13 cellular contexts compared by ENCODE assay signal in genomic region chr3:29936054-29936453, GRCh38.
DNase-seq lines count a peak whose midpoint lies in the region; ATAC-seq, FAIRE-seq and TF ChIP-seq lines count a peak whose summit lies in the region.
"Had no signal": no experiment of that assay in that cellular context is flagged by ENCODE, and none has a peak within 500 bp of the region (broad histone marks: within the 10 kb centered on the region; RNA-seq: fewer than 3 reads in every experiment).

No MANE protein-coding gene starts in this region.

- DNase-seq in MCF 10A (ENCODE audit: unreplicated experiment) (peak; percentile 14), mammary epithelial cell (no peak), urothelium cell line (ENCODE audit: low spot score) (no peak), NCI-H2227 (lab: John Stamatoyannopoulos, UW; ENCODE audit: unreplicated experiment) (no peak), posterior vena cava (ENCODE audit: low spot score) (no peak), HuH-7 (ENCODE audit: low spot score) (no peak)
- DNase-seq: GDM1, immature natural killer cell, natural killer cell, NCI-H82 had no signal

- in situ Hi-C loops in mammary epithelial cell (cut with MboI; ENCODE audit: low sequenced_read_pairs in 2 of 2), result no loop called here

- POLR2A ChIA-PET in MCF 10A (lab: Yijun Ruan, JAX), result no interaction called here

- peaks cover 9% of the 10 kb centered on the region for H3K9me3 Mint-ChIP-seq in MCF 10A (ENCODE audit: unreplicated experiment)
- H3K9me3 Mint-ChIP-seq: brain had no signal

- H3K4me3 ChIP-seq in mammary epithelial cell (replicated peaks in 1 of 3; ENCODE audit: insufficient read depth in 1 of 3, low read depth in 2 of 3, low read length in 3 of 3), result no peak overlapping the region

- ATAC-seq in GM21737 (IDR thresholded peaks at IDR 0.05; ENCODE audit: unreplicated experiment) (peak; percentile 76), HG03354 (IDR thresholded peaks at IDR 0.05; ENCODE audit: poor library complexity, severe bottlenecking, unreplicated experiment) (peak; percentile 86)
- ATAC-seq: natural killer cell had no signal

- H3K79me2 ChIP-seq in mammary epithelial cell (ENCODE audit: insufficient read depth, low read length), result no peaks in the 10 kb centered on the region

- H3K4me3 Mint-ChIP-seq in MCF 10A (ENCODE audit: unreplicated experiment), result no peak overlapping the region
- H3K4me3 Mint-ChIP-seq: brain, immature natural killer cell, natural killer cell had no signal

- H3K36me3 Mint-ChIP-seq in MCF 10A (ENCODE audit: insufficient read depth, unreplicated experiment), result peaks cover 6% of the 10 kb centered on the region
- H3K36me3 Mint-ChIP-seq: immature natural killer cell, natural killer cell had no signal

- no peak overlapping the region for H3K4me2 ChIP-seq in mammary epithelial cell (ENCODE audit: insufficient read depth, low read depth, low read length)

- WGBS in mammary epithelial cell (ENCODE audit: low coverage, missing lambda C conversion rate), result 87% methylated on average over 3 of the region's 3 CpGs

- intact Hi-C loops in MCF 10A (cut with micrococcal nuclease) (no loop called here), mammary epithelial cell (cut with micrococcal nuclease) (no loop called here), posterior vena cava (cut with DNase I) (no loop called here)

- no peak overlapping the region for H3K9ac ChIP-seq in mammary epithelial cell (ENCODE audit: insufficient read depth, low read length)

- H3K27me3 Mint-ChIP-seq in MCF 10A (ENCODE audit: insufficient read depth, unreplicated experiment), result no peaks in the 10 kb centered on the region
- H3K27me3 Mint-ChIP-seq: brain had no signal

- peaks cover 8% of the 10 kb centered on the region for H3K4me1 Mint-ChIP-seq in MCF 10A (ENCODE audit: insufficient read depth, unreplicated experiment)
- H3K4me1 Mint-ChIP-seq: immature natural killer cell, natural killer cell had no signal

- CTCF ChIA-PET in MCF 10A (lab: Yijun Ruan, JAX) (interaction anchor here (0.7 kb wide), 1 partner anchor 77 kb away, joined by 3 read pairs; no protein-coding TSS in a partner anchor), mammary epithelial cell (lab: Charles Lee; ENCODE audit: low non-redundant PET) (no interaction called here)

- no peaks in the 10 kb centered on the region for H4K20me1 ChIP-seq in mammary epithelial cell (ENCODE audit: insufficient read depth, low read length)

- no peak for TF ChIP-seq CTCF in MCF 10A (IDR thresholded peaks at IDR 0.05; ENCODE audit: unreplicated experiment)
- TF ChIP-seq CTCF in mammary epithelial cell (conservative IDR thresholded peaks at IDR 0.05 in 1 of 2, IDR thresholded peaks at IDR 0.05 in 1 of 2; ENCODE audit: extremely low read depth in 1 of 2, insufficient read depth in 1 of 2, low read depth in 1 of 2, low read length in 2 of 2), result no peak

- FAIRE-seq in urothelium cell line (lab: Jason Lieb, UNC), result peak; percentile 58

- no peaks in the 10 kb centered on the region for H3K36me3 ChIP-seq in mammary epithelial cell (ENCODE audit: insufficient read depth, low read length)

- dilution Hi-C loops in mammary epithelial cell (cut with HindIII; ENCODE audit: low sequenced_read_pairs), result no loop called here

- no peak overlapping the region for H3K27ac Mint-ChIP-seq in MCF 10A (ENCODE audit: low read depth, unreplicated experiment)
- H3K27ac Mint-ChIP-seq: brain, immature natural killer cell, natural killer cell had no signal

- H3K4me1 ChIP-seq in mammary epithelial cell (ENCODE audit: insufficient read depth, low read length), result peaks cover 8% of the 10 kb centered on the region

- H2AFZ ChIP-seq in mammary epithelial cell (ENCODE audit: low read depth, low read length), result no peak overlapping the region

- no peak overlapping the region for H3K27ac ChIP-seq in mammary epithelial cell (ENCODE audit: insufficient read depth, low read depth, low read length)

- BruUV-seq in MCF 10A (replicated peaks; lab: Mats Ljungman, UMichigan) (no TSS peak), mammary epithelial cell (replicated peaks; lab: Mats Ljungman, UMichigan) (no TSS peak)

- no peaks in the 10 kb centered on the region for H3K9me3 ChIP-seq in mammary epithelial cell (replicated peaks; ENCODE audit: insufficient read depth, low read length)

- no peaks in the 10 kb centered on the region for H3K27me3 ChIP-seq in mammary epithelial cell (ENCODE audit: insufficient read depth, low read length)
